Comparison of ENCODE assay signal across 15 cellular contexts in genomic region chr1:206609229-206609991, GRCh38. TPM values are rescaled to one million over a fixed set of nuclear protein-coding genes. Genes with fewer than 3 reads are reported as not detected.
A peak's percentile ranks its signal among the peaks of the same experiment; 100 is the strongest.
DNase-seq lines count a peak whose midpoint lies in the region; ATAC-seq, FAIRE-seq and TF ChIP-seq lines count a peak whose summit lies in the region.
"Had no signal": no experiment of that assay in that cellular context is flagged by ENCODE, and none has a peak within 500 bp of the region (broad histone marks: within the 10 kb centered on the region; RNA-seq: fewer than 3 reads in every experiment).

No MANE protein-coding gene starts in this region.

- peak; percentile 83 for FAIRE-seq in GM18507 (lab: Jason Lieb, UNC)
- FAIRE-seq: RCC 7860 had no signal

- H3K4me3 ChIP-seq in OCI-LY3 (ENCODE audit: low read length) = peak overlapping the region; percentile 45
- H3K4me3 ChIP-seq: hepatocyte, upper lobe of left lung had no signal

- TF ChIP-seq CTCF in OCI-LY3 (IDR thresholded peaks at IDR 0.05; ENCODE audit: low read depth, low read length) = no peak

- H3K27ac ChIP-seq in OCI-LY3 (ENCODE audit: low read length) = peak overlapping the region; percentile 93
- H3K27ac ChIP-seq: hepatocyte, upper lobe of left lung had no signal

- no peaks in the 10 kb centered on the region for H4K20me1 ChIP-seq in OCI-LY3 (ENCODE audit: insufficient read depth, low read length)

- peak overlapping the region; percentile 73 for H3K4me2 ChIP-seq in OCI-LY3 (ENCODE audit: low read length)
- H3K4me2 ChIP-seq: hepatocyte had no signal

- H3K36me3 ChIP-seq in OCI-LY3 (replicated peaks; ENCODE audit: low read depth, low read length) = peaks cover 30% of the 10 kb centered on the region

- peaks cover 20% of the 10 kb centered on the region for H3K79me2 ChIP-seq in OCI-LY3 (ENCODE audit: low read length)

- H3K27me3 ChIP-seq in OCI-LY3 (ENCODE audit: low read depth, low read length) = no peaks in the 10 kb centered on the region
- H3K27me3 ChIP-seq: hepatocyte had no signal

- no peaks in the 10 kb centered on the region for H3K9me3 ChIP-seq in OCI-LY3 (ENCODE audit: insufficient read depth, low read length)
- H3K9me3 ChIP-seq: upper lobe of left lung had no signal

- peaks cover 35% of the 10 kb centered on the region for H3K4me1 ChIP-seq in OCI-LY3 (ENCODE audit: low read length)

- ATAC-seq in HG02840 (IDR thresholded peaks at IDR 0.05; ENCODE audit: low FRiP score, unreplicated experiment) (no peak), GM18519 (IDR thresholded peaks at IDR 0.05; ENCODE audit: low FRiP score, unreplicated experiment) (no peak)
- ATAC-seq: left ventricle myocardium superior had no signal

- peak overlapping the region; percentile 53; the same call in 1 of the 2 replicates for H3K9ac ChIP-seq in OCI-LY3 (ENCODE audit: low read length)

- no peak overlapping the region for H2AFZ ChIP-seq in OCI-LY3 (ENCODE audit: low read depth, low read length)
- H2AFZ ChIP-seq: hepatocyte had no signal

- peak; percentile 21 for DNase-seq in GF-D8 (lab: John Stamatoyannopoulos, UW)
- DNase-seq in GM18507 (ENCODE audit: extremely low spot score, insufficient read length, low read depth) = no peak
- peak; percentile 64 to 84 for DNase-seq in lung microvascular endothelial cell (ENCODE audit: low read depth in 2 of 2)
- DNase-seq in NCI-H1048 (lab: John Stamatoyannopoulos, UW) = no peak
- DNase-seq in epidermal melanocyte (ENCODE audit: insufficient read length, low spot score) = no peak
- DNase-seq: erythroblast, left ventricle myocardium superior, MV-4-11, NCI-H345, upper lobe of left lung had no signal

RNA-seq across cellular contexts. Expression of gene EIF2D, which starts 2.9 kb away (rescaled TPM):
- 34.2 and 45.4 TPM in 2 replicates for total RNA-seq in lung microvascular endothelial cell

RNA-seq across cellular contexts. Expression of gene DYRK3, which starts 25.9 kb away (rescaled TPM):
- total RNA-seq in lung microvascular endothelial cell = 8.3 and 10.9 TPM in 2 replicates

Comparison
In these comparisons a context has a peak if more than half of its experiments do, and no peak if none do; other contexts are left out.
1. DNase-seq: peak in GF-D8 (single experiment) and lung microvascular endothelial cell (2 of 2); none in GM18507 (single experiment), NCI-H1048 (single experiment) and epidermal melanocyte (single experiment).